ENCODE assay signal across 21 cellular contexts in the genomic region with DNA sequence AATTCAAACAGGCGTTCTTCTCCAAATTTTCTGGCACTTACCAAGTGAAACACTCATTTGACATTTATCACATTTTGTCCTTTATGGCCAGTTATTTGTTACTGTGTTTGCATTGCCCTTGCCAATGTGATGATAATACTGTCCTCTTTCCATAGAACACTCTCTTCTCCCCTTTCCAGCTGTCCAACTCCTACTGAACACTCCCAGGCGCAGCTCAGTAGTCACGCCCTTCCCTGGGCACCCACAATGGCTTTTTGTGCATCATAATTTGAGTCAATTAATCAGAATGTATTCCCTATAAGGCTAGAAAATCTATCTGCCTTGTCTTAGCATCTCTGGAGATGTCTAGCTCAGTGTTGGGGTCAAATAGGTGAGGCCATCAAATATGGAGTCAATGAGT. TPM values are rescaled to one million over a fixed set of nuclear protein-coding genes. Genes with fewer than 3 reads are reported as not detected.
"Had no signal": no experiment of that assay in that cellular context is flagged by ENCODE, and none has a peak within 500 bp of the region (broad histone marks: within the 10 kb centered on the region; RNA-seq: fewer than 3 reads in every experiment).

No MANE protein-coding gene starts in this region.

- H3K4me3 ChIP-seq: coronary artery, esophagus squamous epithelium, lung, mucosa of descending colon, psoas muscle, skin epidermis, spleen, suprapubic skin, thyroid gland had no signal

- H3K4me1 ChIP-seq: esophagus squamous epithelium, psoas muscle, spleen, suprapubic skin, thyroid gland had no signal

- ATAC-seq: effector memory CD8-positive, alpha-beta T cell; left lobe of liver; mucosa of descending colon; natural killer cell treated with Interleukin-12 subunit alpha and Interleukin-12 subunit beta and Interleukin-15 and Interleukin-18, amount 100 ng/mL, for 72 hours; psoas muscle; right cardiac atrium; stimulated activated memory B cell treated with anti-CD40 and anti-IgM and Interleukin-4, amounts not matched to agents 10 μg/mL and 1 μg/mL and 100 μg/mL, for 72 hours; stimulated activated naive CD8-positive, alpha-beta T cell treated with anti-CD3 and anti-CD28 coated beads, Interleukin-15, Interleukin-2, amounts not matched to agents 100 U/mL and 50 U/mL, for 24 hours had no signal

- H3K36me3 ChIP-seq: esophagus squamous epithelium, spleen, suprapubic skin, thyroid gland had no signal

- H3K9me3 ChIP-seq: esophagus squamous epithelium, mucosa of descending colon, psoas muscle, spleen, suprapubic skin, thyroid gland had no signal

- H3K27me3 ChIP-seq: thyroid gland had no signal

- DNase-seq: dermis blood vessel endothelial cell; effector memory CD8-positive, alpha-beta T cell; erythroblast; esophagus squamous epithelium; foreskin melanocyte; hypothalamus; mucosa of descending colon; naive B cell; psoas muscle; right cardiac atrium; spleen; stimulated activated CD4-positive, alpha-beta T cell treated with anti-CD3 and anti-CD28 coated beads, Interleukin-4, amount 100 ng/mL, for 4 hours; stimulated activated naive CD8-positive, alpha-beta T cell treated with anti-CD3 and anti-CD28 coated beads, Interleukin-15, Interleukin-2, amounts not matched to agents 100 U/mL and 50 U/mL, for 24 hours; thyroid gland had no signal

- H3K27ac ChIP-seq: coronary artery, esophagus squamous epithelium, psoas muscle, skin epidermis, spleen, suprapubic skin, thyroid gland had no signal

RNA-seq across cellular contexts. Expression of a gene that starts 21.2 kb away (rescaled TPM):
- total RNA-seq: dermis blood vessel endothelial cell had no signal
